ENCODE assay signal across 6 cellular contexts in genomic region chr3:77514766-77515165, GRCh38.
"Had no signal": no experiment of that assay in that cellular context is flagged by ENCODE, and none has a peak within 500 bp of the region (broad histone marks: within the 10 kb centered on the region; RNA-seq: fewer than 3 reads in every experiment).

No MANE protein-coding gene starts in this region.

- H3K4me3 Mint-ChIP-seq: H9 had no signal

- H3K4me1 Mint-ChIP-seq: H9 had no signal

- H3K4me3 ChIP-seq: K562 had no signal

- H3K27ac Mint-ChIP-seq: H9 had no signal

- ATAC-seq: K562 had no signal

- DNase-seq: GOT3, H9, HCEC 1CT, IMR-90, KG1 had no signal
